Comparison of ENCODE assay signal across 1 cellular context in genomic region chr11:119014209-119014924, GRCh38.
TF ChIP-seq lines count a peak whose summit lies in the region.

No MANE protein-coding gene starts in this region.

TF ChIP-seq in K562, 482 proteins besides CTCF, POLR2A, EP300 and RAD21:
- TF ChIP-seq ZNF695 (CRISPR knock-in tag; IDR thresholded peaks at IDR 0.05) (no peak), EWSR1 (IDR thresholded peaks at IDR 0.05; ENCODE audit: borderline replicate concordance, low read depth, partially characterized antibody) (peak; percentile 87), ZNF449 (CRISPR knock-in tag; IDR thresholded peaks at IDR 0.05) (no peak), BCLAF1 (IDR thresholded peaks at IDR 0.05; ENCODE audit: borderline replicate concordance in 1 of 2, control insufficient read depth in 1 of 2, low read depth in 2 of 2, low read length in 1 of 2) (no peak), DIDO1 (tag; IDR thresholded peaks at IDR 0.05; ENCODE audit: low read depth) (no peak), SUPT5H (IDR thresholded peaks at IDR 0.05) (peak; percentile 72), ZBTB9 (CRISPR knock-in tag; IDR thresholded peaks at IDR 0.05) (no peak), CREB5 (CRISPR knock-in tag; IDR thresholded peaks at IDR 0.05) (no peak), FOS (IDR thresholded peaks at IDR 0.05; ENCODE audit: extremely low read depth, insufficient read length) (no peak), CEBPB (tag; IDR thresholded peaks at IDR 0.05) (peak; percentile 37; the same call in 1 of the 2 replicates), KDM2B (CRISPR knock-in tag; IDR thresholded peaks at IDR 0.05) (no peak), ZBTB5 (IDR thresholded peaks at IDR 0.05) (no peak), SIRT6 (IDR thresholded peaks at IDR 0.05; ENCODE audit: low read depth, low read length) (peak; percentile 30), ILK (tag; IDR thresholded peaks at IDR 0.05; ENCODE audit: borderline replicate concordance, low read depth) (no peak), NR2C2 (CRISPR knock-in tag; IDR thresholded peaks at IDR 0.05) (0 out of 2 replicates have a peak, but pooled peaks have one; percentile 15), NR2C2 (tag; IDR thresholded peaks at IDR 0.05) (no peak), CREB1 (IDR thresholded peaks at IDR 0.05) (no peak), CREB1 (CRISPR knock-in tag; IDR thresholded peaks at IDR 0.05) (no peak), EGR1 (conservative IDR thresholded peaks at IDR 0.05) (no peak), MBD2 (IDR thresholded peaks at IDR 0.05; ENCODE audit: borderline replicate concordance, low read depth) (no peak), CREB3 (tag; conservative IDR thresholded peaks at IDR 0.05; ENCODE audit: low read depth) (no peak), ZNF311 (CRISPR knock-in tag; IDR thresholded peaks at IDR 0.05) (no peak), FOXP1 (CRISPR knock-in tag; IDR thresholded peaks at IDR 0.05) (no peak), XRCC5 (IDR thresholded peaks at IDR 0.05; ENCODE audit: low read depth, low read length) (no peak), RBM34 (IDR thresholded peaks at IDR 0.05; ENCODE audit: borderline replicate concordance, insufficient read depth, low read length) (no peak), NFXL1 (CRISPR knock-in tag; IDR thresholded peaks at IDR 0.05) (0 out of 2 replicates have a peak, but pooled peaks have one; percentile 29), IRF9 (tag; IDR thresholded peaks at IDR 0.05) (no peak), CSDE1 (IDR thresholded peaks at IDR 0.05) (no peak), ZNF347 (CRISPR knock-in tag; IDR thresholded peaks at IDR 0.05; ENCODE audit: low read depth) (no peak), ZKSCAN8 (CRISPR knock-in tag; IDR thresholded peaks at IDR 0.05) (no peak), CAMTA2 (CRISPR knock-in tag; conservative IDR thresholded peaks at IDR 0.05) (no peak), TCFL5 (CRISPR knock-in tag; conservative IDR thresholded peaks at IDR 0.05) (no peak), POLR2G (IDR thresholded peaks at IDR 0.05; ENCODE audit: low read depth, low read length) (peak; percentile 58; the same call in 1 of the 2 replicates), ZC3H8 (IDR thresholded peaks at IDR 0.05) (no peak), ZBTB2 (IDR thresholded peaks at IDR 0.05) (no peak), TBP (optimal IDR thresholded peaks at IDR 0.05; ENCODE audit: low read depth, low read length) (no peak), SAFB2 (IDR thresholded peaks at IDR 0.05; ENCODE audit: borderline replicate concordance, low read depth, low read length, severe bottlenecking) (no peak), HMGN3 (IDR thresholded peaks at IDR 0.05; ENCODE audit: borderline replicate concordance, extremely low read depth, insufficient read length, low read depth, low read length) (no peak), ZNF23 (CRISPR knock-in tag; IDR thresholded peaks at IDR 0.05) (no peak), BCOR (IDR thresholded peaks at IDR 0.05) (no peak), RHOXF2B (CRISPR knock-in tag; conservative IDR thresholded peaks at IDR 0.05) (no peak), U2AF2 (optimal IDR thresholded peaks at IDR 0.05; ENCODE audit: low read depth, low read length) (no peak), POLR2B (IDR thresholded peaks at IDR 0.05; ENCODE audit: low read depth, partially characterized antibody) (peak; percentile 66), ZMIZ1 (IDR thresholded peaks at IDR 0.05; ENCODE audit: low read depth in 2 of 2, low read length in 2 of 2) (no peak), TEAD4 (IDR thresholded peaks at IDR 0.05; ENCODE audit: low read length) (0 out of 2 replicates have a peak, but pooled peaks have one; percentile 3), TEAD4 (CRISPR knock-in tag; IDR thresholded peaks at IDR 0.05; ENCODE audit: borderline replicate concordance) (no peak), ATF7 (IDR thresholded peaks at IDR 0.05) (no peak)
